12 cellular contexts compared by ENCODE assay signal in the genomic region with DNA sequence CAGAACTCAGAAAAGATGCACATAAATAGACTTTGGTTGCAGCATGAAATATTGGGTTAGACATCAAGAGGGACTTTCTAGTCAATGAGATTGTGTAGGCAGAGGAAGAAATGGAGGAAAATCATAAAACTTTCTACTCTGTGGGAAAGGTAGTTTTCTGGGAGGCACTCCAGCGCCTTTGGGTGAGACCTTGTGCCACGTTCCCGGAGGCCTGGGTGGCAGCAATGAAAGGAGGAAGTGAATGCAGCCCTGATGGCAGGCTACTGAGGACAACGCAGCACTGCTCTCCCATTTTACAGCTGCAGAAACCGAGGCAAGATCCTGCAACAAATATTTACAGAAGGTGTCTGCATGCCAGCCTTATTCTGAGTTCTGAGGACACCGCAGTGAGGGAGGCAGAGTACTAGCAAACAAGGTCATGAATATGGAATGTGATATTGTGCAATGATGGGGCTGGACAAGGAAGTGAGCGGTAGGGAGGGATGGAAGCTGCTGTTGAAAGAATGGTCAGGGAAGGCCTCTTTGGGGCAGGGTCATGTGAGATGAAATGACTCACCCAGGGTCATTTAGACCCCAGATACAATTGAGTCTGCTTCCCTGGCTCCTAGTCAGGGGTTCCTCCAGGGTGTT.
DNase-seq lines count a peak whose midpoint lies in the region; ATAC-seq and TF ChIP-seq lines count a peak whose summit lies in the region.
"Had no signal": no experiment of that assay in that cellular context is flagged by ENCODE, and none has a peak within 500 bp of the region (broad histone marks: within the 10 kb centered on the region; RNA-seq: fewer than 3 reads in every experiment).

No MANE protein-coding gene starts in this region.

- H3K27ac ChIP-seq in ACC112 (ENCODE audit: low read depth, low read length): peak overlapping the region; percentile 97
- peak overlapping the region in 2 of 3 donors; percentile 36 to 44 for H3K27ac ChIP-seq in right lobe of liver

- H3K9me3 ChIP-seq in right lobe of liver: no peaks in the 10 kb centered on the region

- no peaks in the 10 kb centered on the region for H3K79me2 ChIP-seq in ACC112 (ENCODE audit: control insufficient read depth, insufficient read depth, low read length, unreplicated experiment)

- no peaks in the 10 kb centered on the region for H3K9me3 Mint-ChIP-seq in MCF 10A (ENCODE audit: unreplicated experiment)
- H3K9me3 Mint-ChIP-seq: natural killer cell; stimulated activated memory B cell treated with anti-CD40 and anti-IgM and Interleukin-4, amounts not matched to agents 10 μg/mL and 1 μg/mL and 100 μg/mL, for 72 hours had no signal

- POLR2A ChIA-PET in MCF 10A (lab: Yijun Ruan, JAX): interaction anchor here (0.6 to 2.5 kb wide), 30 partner anchors 8 to 275 kb away, joined by 3 to 27 read pairs (median 4); a partner anchor contains a TSS

- WGBS in right lobe of liver (ENCODE audit: insufficient coverage, low coverage, low lambda C conversion rate, missing lambda C conversion rate): 37% methylated on average over 7 of the region's 7 CpGs

- BruUV-seq in MCF 10A (replicated peaks; lab: Mats Ljungman, UMichigan): TSS peak; percentile 82

- H3K27me3 Mint-ChIP-seq in MCF 10A (ENCODE audit: insufficient read depth, unreplicated experiment): no peaks in the 10 kb centered on the region
- H3K27me3 Mint-ChIP-seq: stimulated activated memory B cell treated with anti-CD40 and anti-IgM and Interleukin-4, amounts not matched to agents 10 μg/mL and 1 μg/mL and 100 μg/mL, for 72 hours had no signal

- H3K36me3 ChIP-seq in ACC112 (ENCODE audit: insufficient read depth, low read length) (no peaks in the 10 kb centered on the region), right lobe of liver (no peaks in the 10 kb centered on the region)

- H3K4me3 ChIP-seq in ACC112 (ENCODE audit: low read depth, low read length) (peak overlapping the region; percentile 2; the same call in 1 of the 2 replicates), right lobe of liver (no peak overlapping the region)

- intact Hi-C loops in MCF 10A (cut with micrococcal nuclease) (loop anchor here (1.0 to 10.0 kb wide), 6 partner anchors 76 to 233 kb away; no protein-coding TSS in a partner anchor), right lobe of liver (cut with DNase I) (no loop called here)

- peak overlapping the region; percentile 98 for H3K27ac Mint-ChIP-seq in MCF 10A (ENCODE audit: low read depth, unreplicated experiment)
- H3K27ac Mint-ChIP-seq: natural killer cell; stimulated activated memory B cell treated with anti-CD40 and anti-IgM and Interleukin-4, amounts not matched to agents 10 μg/mL and 1 μg/mL and 100 μg/mL, for 72 hours had no signal

- H3K27me3 ChIP-seq in ACC112 (ENCODE audit: insufficient read depth, low read length) (no peaks in the 10 kb centered on the region), right lobe of liver (no peaks in the 10 kb centered on the region)

- no peaks in the 10 kb centered on the region for H3K36me3 Mint-ChIP-seq in MCF 10A (ENCODE audit: insufficient read depth, unreplicated experiment)
- H3K36me3 Mint-ChIP-seq: CD14-positive monocyte; natural killer cell; stimulated activated memory B cell treated with anti-CD40 and anti-IgM and Interleukin-4, amounts not matched to agents 10 μg/mL and 1 μg/mL and 100 μg/mL, for 72 hours had no signal

- peak; percentile 56 for DNase-seq in LHCN-M2 (ENCODE audit: low read depth)
- peak; percentile 97 for DNase-seq in MCF 10A (ENCODE audit: unreplicated experiment)
- peak in 2 of 3 donors; percentile 29 to 50 for DNase-seq in right lobe of liver
- no peak for DNase-seq in NCI-H345 (lab: John Stamatoyannopoulos, UW)
- DNase-seq: Karpas-422, natural killer cell had no signal

- TF ChIP-seq POLR2A in right lobe of liver (IDR thresholded peaks at IDR 0.05): no peak

- CTCF ChIA-PET in MCF 10A (lab: Yijun Ruan, JAX): interaction anchor here (0.6 to 2.4 kb wide), 8 partner anchors 11 to 158 kb away, joined by 3 to 12 read pairs (median 4); a partner anchor contains a TSS

- H3K4me1 ChIP-seq in ACC112 (ENCODE audit: control insufficient read depth, insufficient read depth, low read length, unreplicated experiment): peaks cover 13% of the 10 kb centered on the region
- H3K4me1 ChIP-seq in right lobe of liver: peaks cover 0 to 20% (median 9%) of the 10 kb centered on the region in 4 donors

- peak; percentile 87 to 97 (median 90) for ATAC-seq in right lobe of liver
- no peak for ATAC-seq in HG03378 (IDR thresholded peaks at IDR 0.05; ENCODE audit: unreplicated experiment)
- ATAC-seq in GM21381 (IDR thresholded peaks at IDR 0.05; ENCODE audit: unreplicated experiment): no peak
- ATAC-seq in GM19467 (IDR thresholded peaks at IDR 0.05; ENCODE audit: unreplicated experiment): no peak
- ATAC-seq: natural killer cell; stimulated activated memory B cell treated with anti-CD40 and anti-IgM and Interleukin-4, amounts not matched to agents 10 μg/mL and 1 μg/mL and 100 μg/mL, for 72 hours had no signal

- H2AFZ ChIP-seq in ACC112 (ENCODE audit: low read length, unreplicated experiment): no peak overlapping the region

- H3K4me3 Mint-ChIP-seq in MCF 10A (ENCODE audit: unreplicated experiment): peak overlapping the region; percentile 67
- H3K4me3 Mint-ChIP-seq: CD14-positive monocyte; natural killer cell; stimulated activated memory B cell treated with anti-CD40 and anti-IgM and Interleukin-4, amounts not matched to agents 10 μg/mL and 1 μg/mL and 100 μg/mL, for 72 hours had no signal

- H3K4me1 Mint-ChIP-seq in MCF 10A (ENCODE audit: insufficient read depth, unreplicated experiment): peaks cover 32% of the 10 kb centered on the region
- H3K4me1 Mint-ChIP-seq: natural killer cell; stimulated activated memory B cell treated with anti-CD40 and anti-IgM and Interleukin-4, amounts not matched to agents 10 μg/mL and 1 μg/mL and 100 μg/mL, for 72 hours had no signal

- TF ChIP-seq CTCF in MCF 10A (IDR thresholded peaks at IDR 0.05; ENCODE audit: unreplicated experiment) (no peak), right lobe of liver (IDR thresholded peaks at IDR 0.05) (no peak)

Comparison
In these comparisons a context has a peak if more than half of its experiments do, and no peak if none do; other contexts are left out.
1. ATAC-seq: peak in right lobe of liver (4 of 4); none in HG03378 (single experiment), GM21381 (single experiment) and GM19467 (single experiment).